ENCODE assay signal across 11 cellular contexts in genomic region chr17:47844814-47845453, GRCh38. TPM values are rescaled to one million over a fixed set of nuclear protein-coding genes. Genes with fewer than 3 reads are reported as not detected.
DNase-seq lines count a peak whose midpoint lies in the region; ATAC-seq and TF ChIP-seq lines count a peak whose summit lies in the region.
"Had no signal": no experiment of that assay in that cellular context is flagged by ENCODE, and none has a peak within 500 bp of the region (broad histone marks: within the 10 kb centered on the region; RNA-seq: fewer than 3 reads in every experiment).

No MANE protein-coding gene starts in this region.

- intact Hi-C loops in Panc1 (cut with micrococcal nuclease; ENCODE audit: unreplicated experiment) = loop anchor here (5.0 kb wide), 2 partner anchors 127 to 172 kb away; partner anchors contain the start of gene CDK5RAP3

- TF ChIP-seq CTCF in GM12875 (IDR thresholded peaks at IDR 0.05; ENCODE audit: borderline replicate concordance, insufficient read depth, low read depth, low read length) (peak; percentile 27; the same call in 1 of the 2 replicates), Panc1 (IDR thresholded peaks at IDR 0.05) (peak; percentile 64), fibroblast of pulmonary artery (IDR thresholded peaks at IDR 0.05; ENCODE audit: low read length, missing control alignments) (peak; percentile 42)

- in situ Hi-C loops in Panc1 (cut with HindIII; ENCODE audit: low pct_unique_long_range_greater_than_20kb, low sequenced_read_pairs) = no loop called here

- POLR2A ChIA-PET in Panc1 (lab: Charles Lee) = interaction anchor here (0.6 kb wide), 1 partner anchor 49 kb away, joined by 3 read pairs; no protein-coding TSS in a partner anchor

- no peak overlapping the region for H3K4me3 ChIP-seq in GM12875 (ENCODE audit: low read depth, low read length)
- no peak overlapping the region for H3K4me3 ChIP-seq in Panc1 (ENCODE audit: low read depth in 2 of 2, low read length in 2 of 2)
- no peak overlapping the region for H3K4me3 ChIP-seq in fibroblast of pulmonary artery (replicated peaks; ENCODE audit: low read depth, low read length)
- H3K4me3 ChIP-seq: lung, tibial nerve had no signal

- H3K27ac ChIP-seq in Panc1 (ENCODE audit: low read length) = no peak overlapping the region
- H3K27ac ChIP-seq: tibial nerve had no signal

- CTCF ChIA-PET in Panc1 (lab: Charles Lee) = interaction anchor here (0.6 to 5.2 kb wide), 4 partner anchors 26 to 45 kb away, joined by 3 to 78 read pairs (median 8); no protein-coding TSS in a partner anchor

- ATAC-seq in Panc1 (no peak), HG03139 (IDR thresholded peaks at IDR 0.05; ENCODE audit: unreplicated experiment) (no peak)

- DNase-seq in AG08395 (ENCODE audit: low spot score) = peak; percentile 50
- DNase-seq in Panc1 (ENCODE audit: low read depth, low spot score) = no peak
- DNase-seq in fibroblast of pulmonary artery (ENCODE audit: low read depth) = peak; percentile 41
- no peak for DNase-seq in islet precursor cell
- no peak for DNase-seq in activated CD4-positive, CD25-positive, alpha-beta regulatory T cell treated with anti-CD3 and anti-CD28 coated beads, Interleukin-2, amount 50 U/mL, for 72 hours
- no peak for DNase-seq in amniotic stem cell (lab: John Stamatoyannopoulos, UW)
- DNase-seq: NCI-H774 had no signal

- no TSS peak for BruUV-seq in Panc1 (replicated peaks; lab: Mats Ljungman, UMichigan)

- H3K27me3 ChIP-seq in Panc1 (ENCODE audit: control insufficient read depth, insufficient read depth, low read length) = no peaks in the 10 kb centered on the region

- no peaks in the 10 kb centered on the region for H3K36me3 ChIP-seq in Panc1 (ENCODE audit: control insufficient read depth, insufficient read depth, low read length)
- H3K36me3 ChIP-seq: tibial nerve had no signal

- no peaks in the 10 kb centered on the region for H3K9me3 ChIP-seq in Panc1 (ENCODE audit: control insufficient read depth, insufficient read depth, low read depth, low read length)
- H3K9me3 ChIP-seq: tibial nerve had no signal

- H3K4me1 ChIP-seq in Panc1 (ENCODE audit: control insufficient read depth, insufficient read depth, low read length) = peaks cover 17% of the 10 kb centered on the region

RNA-seq across cellular contexts. Expression of gene SCRN2, which starts 3.9 kb away (rescaled TPM):
- total RNA-seq in Panc1 (2021; ENCODE audit: unreplicated experiment) = 34.9 TPM
- 52.2 TPM for polyA plus RNA-seq in Panc1 (2012; ENCODE audit: insufficient read length)

RNA-seq across cellular contexts. Expression of gene SP6, which starts 6.0 kb away (rescaled TPM):
- total RNA-seq in Panc1 (2021; ENCODE audit: unreplicated experiment) = 4.0 TPM
- polyA plus RNA-seq in Panc1 (2012; ENCODE audit: insufficient read length) = 2.9 TPM

RNA-seq across cellular contexts. Expression of gene LRRC46, which starts 13.5 kb away (rescaled TPM):
- total RNA-seq in Panc1 (2021; ENCODE audit: unreplicated experiment) = 1.9 TPM
- 1.7 TPM for polyA plus RNA-seq in Panc1 (2012; ENCODE audit: insufficient read length)

RNA-seq across cellular contexts. Expression of gene MRPL10, which starts 13.6 kb away (rescaled TPM):
- 41.9 TPM for total RNA-seq in Panc1 (2021; ENCODE audit: unreplicated experiment)
- 40.6 TPM for polyA plus RNA-seq in Panc1 (2012; ENCODE audit: insufficient read length)

RNA-seq across cellular contexts. Expression of gene OSBPL7, which starts 23.3 kb away (rescaled TPM):
- 9.1 TPM for total RNA-seq in Panc1 (2021; ENCODE audit: unreplicated experiment)
- 12.4 TPM for polyA plus RNA-seq in Panc1 (2012; ENCODE audit: insufficient read length)

Comparison
In these comparisons a context has a peak if more than half of its experiments do, and no peak if none do; other contexts are left out.
1. DNase-seq: peak in AG08395 (single experiment) and fibroblast of pulmonary artery (single experiment); none in Panc1 (single experiment), islet precursor cell (single experiment), activated CD4-positive, CD25-positive, alpha-beta regulatory T cell treated with anti-CD3 and anti-CD28 coated beads, Interleukin-2, amount 50 U/mL, for 72 hours (single experiment) and amniotic stem cell (single experiment).
2. Peak in every context shown above with its lines, with median percentiles within 50 percentile points of each other: CTCF ChIP-seq.